Comparison of ENCODE assay signal across 9 cellular contexts in the genomic region with DNA sequence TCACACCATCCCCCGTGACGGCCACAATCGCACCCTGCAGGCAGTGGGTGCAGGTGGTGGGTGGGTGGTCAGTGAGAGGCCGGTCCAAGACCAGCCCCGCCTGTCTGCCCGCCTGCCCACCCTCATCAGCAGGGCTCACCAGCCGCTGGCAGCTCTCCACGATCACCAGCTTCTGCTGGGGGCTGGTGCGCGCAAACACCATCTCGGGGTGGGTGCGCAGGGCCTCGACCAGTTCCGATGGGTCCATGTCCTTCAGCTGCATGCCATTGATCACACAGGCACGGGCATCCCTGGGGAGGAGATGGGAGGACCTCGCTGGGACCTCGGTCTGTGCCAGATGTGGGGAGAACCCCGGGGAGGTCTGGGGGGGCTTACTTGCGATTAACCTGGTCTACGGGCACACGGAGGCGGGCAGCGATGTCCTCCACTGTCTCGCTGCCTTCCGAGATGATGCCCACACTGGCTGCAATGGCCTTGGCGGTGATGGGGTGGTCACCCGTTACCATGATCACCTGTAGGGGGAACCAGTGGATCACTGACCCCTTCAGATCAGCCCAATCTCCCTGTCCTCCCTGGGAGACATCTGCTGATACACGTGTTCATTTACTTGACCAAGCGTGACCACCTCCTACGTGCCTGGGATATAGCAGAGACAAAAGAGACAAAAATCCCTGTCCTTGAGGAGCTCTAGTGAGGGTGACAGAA. TPM values are rescaled to one million over a fixed set of nuclear protein-coding genes. Genes with fewer than 3 reads are reported as not detected.
DNase-seq lines count a peak whose midpoint lies in the region; ATAC-seq and TF ChIP-seq lines count a peak whose summit lies in the region.
"Had no signal": no experiment of that assay in that cellular context is flagged by ENCODE, and none has a peak within 500 bp of the region (broad histone marks: within the 10 kb centered on the region; RNA-seq: fewer than 3 reads in every experiment).

No MANE protein-coding gene starts in this region.

- H3K27me3 ChIP-seq in lower lobe of right lung (ENCODE audit: low read depth): peaks cover 31% of the 10 kb centered on the region
- H3K27me3 ChIP-seq in CD4-positive, alpha-beta T cell (ENCODE audit: control insufficient read depth, insufficient read depth, low read length): peaks cover 11% of the 10 kb centered on the region

- no peaks in the 10 kb centered on the region for H3K36me3 ChIP-seq in lower lobe of right lung

- H3K4me3 Mint-ChIP-seq in T-helper 17 cell: peak overlapping the region; percentile 47
- H3K4me3 Mint-ChIP-seq in CD4-positive, alpha-beta T cell: no peak overlapping the region

- H3K27ac Mint-ChIP-seq in T-helper 17 cell: no peak overlapping the region
- no peak overlapping the region for H3K27ac Mint-ChIP-seq in CD4-positive, alpha-beta T cell

- H3K27me3 Mint-ChIP-seq in T-helper 17 cell: peaks cover 13% of the 10 kb centered on the region
- peaks cover 34% of the 10 kb centered on the region for H3K27me3 Mint-ChIP-seq in CD4-positive, alpha-beta T cell

- peaks cover 2% of the 10 kb centered on the region for H3K36me3 Mint-ChIP-seq in T-helper 17 cell (ENCODE audit: low read depth)
- H3K36me3 Mint-ChIP-seq in CD4-positive, alpha-beta T cell (ENCODE audit: low read depth): peaks cover 4% of the 10 kb centered on the region

- ATAC-seq in T-helper 17 cell (no peak), left lobe of liver (peak; percentile 22), lower lobe of right lung (no peak), HG03135 (IDR thresholded peaks at IDR 0.05; ENCODE audit: unreplicated experiment) (no peak)
- no peak for ATAC-seq in CD4-positive, alpha-beta T cell (ENCODE audit: poor library complexity)

- peaks cover 15% of the 10 kb centered on the region for H3K4me1 Mint-ChIP-seq in T-helper 17 cell
- H3K4me1 Mint-ChIP-seq in CD4-positive, alpha-beta T cell (ENCODE audit: low read depth): peaks cover 15% of the 10 kb centered on the region

- no peaks in the 10 kb centered on the region for H3K9me3 Mint-ChIP-seq in CD4-positive, alpha-beta T cell

- intact Hi-C loops in lower lobe of right lung (cut with DNase I): no loop called here
- intact Hi-C loops in CD4-positive, alpha-beta T cell (cut with DNase I, micrococcal nuclease): no loop called here

- TF ChIP-seq CTCF in lower lobe of right lung (IDR thresholded peaks at IDR 0.05): no peak
- TF ChIP-seq CTCF in CD4-positive, alpha-beta T cell (IDR thresholded peaks at IDR 0.05): no peak

- H3K4me1 ChIP-seq in lower lobe of right lung: peaks cover 7% of the 10 kb centered on the region

- no peak overlapping the region for H3K4me3 ChIP-seq in lower lobe of right lung

- DNase-seq in EH (ENCODE audit: low read depth) (peak; percentile 55), HuH-7 (ENCODE audit: low spot score) (peak; percentile 90), T-helper 17 cell (no peak), left lobe of liver (ENCODE audit: low spot score) (no peak), lower lobe of right lung (no peak), KG1 (lab: John Stamatoyannopoulos, UW) (no peak)
- no peak for DNase-seq in CD4-positive, alpha-beta T cell
- DNase-seq: aorta had no signal

- H3K9me3 ChIP-seq in T-helper 17 cell (ENCODE audit: control insufficient read depth, low read length, poor library complexity, severe bottlenecking): no peaks in the 10 kb centered on the region
- H3K9me3 ChIP-seq in lower lobe of right lung: no peaks in the 10 kb centered on the region
- no peaks in the 10 kb centered on the region for H3K9me3 ChIP-seq in CD4-positive, alpha-beta T cell (ENCODE audit: control insufficient read depth, low read length)

- POLR2A ChIA-PET in CD4-positive, alpha-beta T cell (lab: Charles Lee): no interaction called here

- H3K27ac ChIP-seq in lower lobe of right lung: no peak overlapping the region
- H3K27ac ChIP-seq in CD4-positive, alpha-beta T cell (ENCODE audit: low read depth, low read length): no peak overlapping the region

- CTCF ChIA-PET in CD4-positive, alpha-beta T cell (lab: Charles Lee): no interaction called here

RNA-seq across cellular contexts. Expression of gene ATP4A, which starts 8.0 kb away (rescaled TPM):
- total RNA-seq in T-helper 17 cell (not detected), left lobe of liver (not detected), lower lobe of right lung (not detected)
- not detected for total RNA-seq in CD4-positive, alpha-beta T cell
- total RNA-seq: aorta had no signal

RNA-seq across cellular contexts. Expression of gene TMEM147, which starts 10.0 kb away (rescaled TPM):
- total RNA-seq in T-helper 17 cell: 10 to 100 TPM; 30.5 to 37.0 TPM
- total RNA-seq in left lobe of liver: 26.6 TPM
- 81.6 TPM for total RNA-seq in lower lobe of right lung
- total RNA-seq in CD4-positive, alpha-beta T cell: 10 to 100 TPM; 20.3 to 22.0 TPM

RNA-seq across cellular contexts. Expression of gene GAPDHS, which starts 22.2 kb away (rescaled TPM):
- total RNA-seq in T-helper 17 cell (not detected), left lobe of liver (not detected), lower lobe of right lung (not detected)
- not detected for total RNA-seq in CD4-positive, alpha-beta T cell
- total RNA-seq: aorta had no signal

RNA-seq across cellular contexts. Expression of gene SBSN, which starts 27.3 kb away (rescaled TPM):
- total RNA-seq in T-helper 17 cell (not detected), left lobe of liver (not detected), lower lobe of right lung (not detected)
- not detected for total RNA-seq in CD4-positive, alpha-beta T cell
- total RNA-seq: aorta had no signal

RNA-seq across cellular contexts. Expression of gene PMIS2, which starts 30.5 kb away (rescaled TPM):
- total RNA-seq in T-helper 17 cell (not detected), left lobe of liver (not detected), lower lobe of right lung (not detected)
- total RNA-seq in CD4-positive, alpha-beta T cell: not detected
- total RNA-seq: aorta had no signal

Comparison
In these comparisons a context has a peak if more than half of its experiments do, and no peak if none do; other contexts are left out.
1. DNase-seq: peak in EH (single experiment) and HuH-7 (single experiment); none in T-helper 17 cell (0 of 3), left lobe of liver (single experiment), lower lobe of right lung (single experiment), KG1 (single experiment) and CD4-positive, alpha-beta T cell (0 of 10).